ENCODE assay signal across 1 cellular context in the genomic region with DNA sequence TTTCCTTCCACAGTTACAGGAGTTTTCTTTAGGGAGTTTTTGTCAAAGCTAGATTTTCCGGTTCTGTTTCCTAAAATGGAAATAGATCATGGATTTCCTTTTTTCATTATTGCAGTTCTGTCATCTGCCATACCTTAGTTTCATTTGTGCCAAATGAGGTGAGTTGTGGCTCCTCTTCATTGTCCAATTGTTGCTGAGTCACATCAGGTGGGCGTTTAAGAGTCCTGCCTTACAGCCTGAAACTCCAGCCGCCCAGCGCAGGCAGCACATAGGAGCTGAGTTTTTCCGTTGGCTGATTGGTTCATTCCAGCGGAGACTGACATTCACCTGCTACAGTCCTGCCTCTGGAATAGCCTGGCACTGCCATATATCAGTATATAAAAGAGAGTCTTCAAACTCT.
TF ChIP-seq lines count a peak whose summit lies in the region.

No MANE protein-coding gene starts in this region.

TF ChIP-seq in GM23338, 12 proteins besides CTCF, POLR2A, EP300 and RAD21 (continued from another document):
- TF ChIP-seq, protein P1, sequence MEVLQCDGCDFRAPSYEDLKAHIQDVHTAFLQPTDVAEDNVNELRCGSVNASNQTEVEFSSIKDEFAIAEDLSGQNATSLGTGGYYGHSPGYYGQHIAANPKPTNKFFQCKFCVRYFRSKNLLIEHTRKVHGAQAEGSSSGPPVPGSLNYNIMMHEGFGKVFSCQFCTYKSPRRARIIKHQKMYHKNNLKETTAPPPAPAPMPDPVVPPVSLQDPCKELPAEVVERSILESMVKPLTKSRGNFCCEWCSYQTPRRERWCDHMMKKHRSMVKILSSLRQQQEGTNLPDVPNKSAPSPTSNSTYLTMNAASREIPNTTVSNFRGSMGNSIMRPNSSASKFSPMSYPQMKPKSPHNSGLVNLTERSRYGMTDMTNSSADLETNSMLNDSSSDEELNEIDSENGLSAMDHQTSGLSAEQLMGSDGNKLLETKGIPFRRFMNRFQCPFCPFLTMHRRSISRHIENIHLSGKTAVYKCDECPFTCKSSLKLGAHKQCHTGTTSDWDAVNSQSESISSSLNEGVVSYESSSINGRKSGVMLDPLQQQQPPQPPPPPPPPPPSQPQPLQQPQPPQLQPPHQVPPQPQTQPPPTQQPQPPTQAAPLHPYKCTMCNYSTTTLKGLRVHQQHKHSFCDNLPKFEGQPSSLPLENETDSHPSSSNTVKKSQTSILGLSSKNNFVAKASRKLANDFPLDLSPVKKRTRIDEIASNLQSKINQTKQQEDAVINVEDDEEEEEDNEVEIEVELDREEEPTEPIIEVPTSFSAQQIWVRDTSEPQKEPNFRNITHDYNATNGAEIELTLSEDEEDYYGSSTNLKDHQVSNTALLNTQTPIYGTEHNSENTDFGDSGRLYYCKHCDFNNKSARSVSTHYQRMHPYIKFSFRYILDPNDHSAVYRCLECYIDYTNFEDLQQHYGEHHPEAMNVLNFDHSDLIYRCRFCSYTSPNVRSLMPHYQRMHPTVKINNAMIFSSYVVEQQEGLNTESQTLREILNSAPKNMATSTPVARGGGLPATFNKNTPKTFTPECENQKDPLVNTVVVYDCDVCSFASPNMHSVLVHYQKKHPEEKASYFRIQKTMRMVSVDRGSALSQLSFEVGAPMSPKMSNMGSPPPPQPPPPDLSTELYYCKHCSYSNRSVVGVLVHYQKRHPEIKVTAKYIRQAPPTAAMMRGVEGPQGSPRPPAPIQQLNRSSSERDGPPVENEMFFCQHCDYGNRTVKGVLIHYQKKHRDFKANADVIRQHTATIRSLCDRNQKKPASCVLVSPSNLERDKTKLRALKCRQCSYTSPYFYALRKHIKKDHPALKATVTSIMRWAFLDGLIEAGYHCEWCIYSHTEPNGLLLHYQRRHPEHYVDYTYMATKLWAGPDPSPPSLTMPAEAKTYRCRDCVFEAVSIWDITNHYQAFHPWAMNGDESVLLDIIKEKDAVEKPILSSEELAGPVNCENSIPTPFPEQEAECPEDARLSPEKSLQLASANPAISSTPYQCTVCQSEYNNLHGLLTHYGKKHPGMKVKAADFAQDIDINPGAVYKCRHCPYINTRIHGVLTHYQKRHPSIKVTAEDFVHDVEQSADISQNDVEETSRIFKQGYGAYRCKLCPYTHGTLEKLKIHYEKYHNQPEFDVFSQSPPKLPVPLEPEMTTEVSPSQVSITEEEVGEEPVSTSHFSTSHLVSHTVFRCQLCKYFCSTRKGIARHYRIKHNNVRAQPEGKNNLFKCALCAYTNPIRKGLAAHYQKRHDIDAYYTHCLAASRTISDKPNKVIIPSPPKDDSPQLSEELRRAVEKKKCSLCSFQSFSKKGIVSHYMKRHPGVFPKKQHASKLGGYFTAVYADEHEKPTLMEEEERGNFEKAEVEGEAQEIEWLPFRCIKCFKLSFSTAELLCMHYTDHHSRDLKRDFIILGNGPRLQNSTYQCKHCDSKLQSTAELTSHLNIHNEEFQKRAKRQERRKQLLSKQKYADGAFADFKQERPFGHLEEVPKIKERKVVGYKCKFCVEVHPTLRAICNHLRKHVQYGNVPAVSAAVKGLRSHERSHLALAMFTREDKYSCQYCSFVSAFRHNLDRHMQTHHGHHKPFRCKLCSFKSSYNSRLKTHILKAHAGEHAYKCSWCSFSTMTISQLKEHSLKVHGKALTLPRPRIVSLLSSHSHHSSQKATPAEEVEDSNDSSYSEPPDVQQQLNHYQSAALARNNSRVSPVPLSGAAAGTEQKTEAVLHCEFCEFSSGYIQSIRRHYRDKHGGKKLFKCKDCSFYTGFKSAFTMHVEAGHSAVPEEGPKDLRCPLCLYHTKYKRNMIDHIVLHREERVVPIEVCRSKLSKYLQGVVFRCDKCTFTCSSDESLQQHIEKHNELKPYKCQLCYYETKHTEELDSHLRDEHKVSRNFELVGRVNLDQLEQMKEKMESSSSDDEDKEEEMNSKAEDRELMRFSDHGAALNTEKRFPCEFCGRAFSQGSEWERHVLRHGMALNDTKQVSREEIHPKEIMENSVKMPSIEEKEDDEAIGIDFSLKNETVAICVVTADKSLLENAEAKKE (CRISPR knock-in tag; IDR thresholded peaks at IDR 0.05), result no peak
- TF ChIP-seq, protein P2, sequence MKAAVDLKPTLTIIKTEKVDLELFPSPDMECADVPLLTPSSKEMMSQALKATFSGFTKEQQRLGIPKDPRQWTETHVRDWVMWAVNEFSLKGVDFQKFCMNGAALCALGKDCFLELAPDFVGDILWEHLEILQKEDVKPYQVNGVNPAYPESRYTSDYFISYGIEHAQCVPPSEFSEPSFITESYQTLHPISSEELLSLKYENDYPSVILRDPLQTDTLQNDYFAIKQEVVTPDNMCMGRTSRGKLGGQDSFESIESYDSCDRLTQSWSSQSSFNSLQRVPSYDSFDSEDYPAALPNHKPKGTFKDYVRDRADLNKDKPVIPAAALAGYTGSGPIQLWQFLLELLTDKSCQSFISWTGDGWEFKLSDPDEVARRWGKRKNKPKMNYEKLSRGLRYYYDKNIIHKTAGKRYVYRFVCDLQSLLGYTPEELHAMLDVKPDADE (IDR thresholded peaks at IDR 0.05), result no peak
- no peak for TF ChIP-seq POLR2AphosphoS5 (IDR thresholded peaks at IDR 0.05; ENCODE audit: low read depth)
- TF ChIP-seq STAT1 (IDR thresholded peaks at IDR 0.05; ENCODE audit: unreplicated experiment), result no peak
- no peak for TF ChIP-seq CREB1 (CRISPR knock-in tag; IDR thresholded peaks at IDR 0.05; ENCODE audit: low read depth)
- no peak for TF ChIP-seq ZNF331 (CRISPR knock-in tag; IDR thresholded peaks at IDR 0.05; ENCODE audit: low read depth)
- no peak for TF ChIP-seq EZH2 (IDR thresholded peaks at IDR 0.05; ENCODE audit: low read depth, unreplicated experiment)
- TF ChIP-seq NANOG (IDR thresholded peaks at IDR 0.05; ENCODE audit: borderline replicate concordance), result no peak
TF ChIP-seq in GM23338: peak in this region for 0.
